In the genomic region with DNA sequence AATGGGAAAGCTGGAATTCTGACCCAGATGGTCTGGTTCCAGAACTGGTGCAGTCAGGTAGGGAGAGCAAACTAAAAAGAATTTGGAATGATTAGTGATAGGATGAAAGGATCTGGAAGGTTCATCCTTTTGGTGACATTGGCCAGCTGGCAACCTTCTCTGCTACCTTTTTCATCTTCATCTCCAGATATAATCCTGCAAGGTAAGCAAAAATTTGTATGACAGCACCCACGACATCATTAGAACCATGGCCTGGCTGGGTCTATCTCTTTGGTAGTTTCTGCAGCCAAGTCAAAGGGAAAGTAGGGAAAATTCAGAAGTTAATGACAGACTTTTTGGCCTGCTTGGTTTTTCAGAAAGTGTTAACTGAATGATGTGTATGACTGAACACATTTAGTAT, we compare ENCODE assay signal across 28 cellular contexts.
"Had no signal": no experiment of that assay in that cellular context is flagged by ENCODE, and none has a peak within 500 bp of the region (broad histone marks: within the 10 kb centered on the region; RNA-seq: fewer than 3 reads in every experiment).

No MANE protein-coding gene starts in this region.

- H3K9me3 Mint-ChIP-seq: endodermal cell had no signal

- H3K36me3 Mint-ChIP-seq: mesothelial cell of epicardium, naive B cell had no signal

- H3K27me3 Mint-ChIP-seq: dendritic cell treated with granulocyte-macrophage colony-stimulating factor and Interleukin-4, amounts not matched to agents 40 ng/mL and 50 ng/mL, for 4 days; effector memory CD8-positive, alpha-beta T cell; naive B cell had no signal

- H3K4me1 Mint-ChIP-seq: endodermal cell; naive B cell; naive thymus-derived CD8-positive, alpha-beta T cell had no signal

- H3K36me3 ChIP-seq: esophagus squamous epithelium, gastrocnemius medialis, heart right ventricle, left lung, lower lobe of right lung had no signal

- H3K4me3 ChIP-seq: esophagus squamous epithelium, gastrocnemius medialis, heart right ventricle, left lung, lower lobe of right lung, mucosa of descending colon had no signal

- DNase-seq: cortex of kidney; effector CD8-positive, alpha-beta T cell; effector memory CD8-positive, alpha-beta T cell; endodermal cell; erythroblast; esophagus squamous epithelium; foreskin fibroblast; foreskin melanocyte; gastrocnemius medialis; glutamatergic neuron; head of caudate nucleus; heart right ventricle; hippocampal formation; left cardiac atrium; left lung; left ventricle myocardium superior; lower lobe of right lung; mesenchymal stem cell; mucosa of descending colon; naive B cell; naive thymus-derived CD8-positive, alpha-beta T cell had no signal

- H3K27me3 ChIP-seq: esophagus squamous epithelium, gastrocnemius medialis, heart right ventricle, left lung had no signal

- H3K9me3 ChIP-seq: esophagus squamous epithelium, gastrocnemius medialis, lower lobe of right lung, mucosa of descending colon had no signal

- H3K4me1 ChIP-seq: esophagus squamous epithelium, gastrocnemius medialis, heart right ventricle, left lung, lower lobe of right lung had no signal

- H3K27ac ChIP-seq: epithelial cell of prostate, esophagus squamous epithelium, gastrocnemius medialis, heart right ventricle, left lung, lower lobe of right lung had no signal

- H3K27ac Mint-ChIP-seq: dendritic cell treated with granulocyte-macrophage colony-stimulating factor and Interleukin-4, amounts not matched to agents 40 ng/mL and 50 ng/mL, for 4 days; effector memory CD8-positive, alpha-beta T cell; endodermal cell; naive B cell; naive thymus-derived CD8-positive, alpha-beta T cell had no signal

- H3K4me3 Mint-ChIP-seq: dendritic cell treated with granulocyte-macrophage colony-stimulating factor and Interleukin-4, amounts not matched to agents 40 ng/mL and 50 ng/mL, for 4 days; effector memory CD8-positive, alpha-beta T cell; endodermal cell; mesothelial cell of epicardium; naive B cell; naive thymus-derived CD8-positive, alpha-beta T cell had no signal

- FAIRE-seq: endometrium, islet of Langerhans, keratinocyte had no signal

- ATAC-seq: effector memory CD8-positive, alpha-beta T cell; esophagus mucosa; gastrocnemius medialis; heart right ventricle; left lung; left ventricle myocardium superior; lower lobe of right lung; mucosa of descending colon; naive thymus-derived CD8-positive, alpha-beta T cell had no signal
